17 cellular contexts compared by ENCODE assay signal in genomic region chr9:100555471-100555870, GRCh38. TPM values are rescaled to one million over a fixed set of nuclear protein-coding genes. Genes with fewer than 3 reads are reported as not detected.
DNase-seq lines count a peak whose midpoint lies in the region; ATAC-seq, FAIRE-seq and TF ChIP-seq lines count a peak whose summit lies in the region.
"Had no signal": no experiment of that assay in that cellular context is flagged by ENCODE, and none has a peak within 500 bp of the region (broad histone marks: within the 10 kb centered on the region; RNA-seq: fewer than 3 reads in every experiment).

No MANE protein-coding gene starts in this region.

- TF ChIP-seq CTCF in GM10266 (IDR thresholded peaks at IDR 0.05; ENCODE audit: control insufficient read depth, insufficient read depth, low read depth, missing control alignments) (no peak), esophagus muscularis mucosa (IDR thresholded peaks at IDR 0.05) (no peak)

- peak; percentile 91 for ATAC-seq in GM19351 (IDR thresholded peaks at IDR 0.05; ENCODE audit: unreplicated experiment)
- peak; percentile 77 for ATAC-seq in HG03442 (IDR thresholded peaks at IDR 0.05; ENCODE audit: unreplicated experiment)
- ATAC-seq: effector memory CD8-positive, alpha-beta T cell had no signal

- no peak for TF ChIP-seq EP300 in esophagus muscularis mucosa (IDR thresholded peaks at IDR 0.05)

- 100% methylated on average over 1 of the region's 1 CpG for WGBS in esophagus muscularis mucosa

- TF ChIP-seq POLR2A in H54 (IDR thresholded peaks at IDR 0.05; ENCODE audit: low read depth, low read length) (no peak), esophagus muscularis mucosa (IDR thresholded peaks at IDR 0.05; ENCODE audit: low read depth) (no peak)

- H3K4me3 ChIP-seq in esophagus muscularis mucosa: no peak overlapping the region
- H3K4me3 ChIP-seq: stomach had no signal

- H3K36me3 ChIP-seq in esophagus muscularis mucosa: peaks cover 0 to 4% (median 0%) of the 10 kb centered on the region in 4 donors
- H3K36me3 ChIP-seq: brain microvascular endothelial cell had no signal

- no peaks in the 10 kb centered on the region for H3K27me3 ChIP-seq in esophagus muscularis mucosa
- H3K27me3 ChIP-seq: brain microvascular endothelial cell, stomach had no signal

- H3K4me1 ChIP-seq in esophagus muscularis mucosa: no peaks in the 10 kb centered on the region
- H3K4me1 ChIP-seq: stomach had no signal

- DNase-seq in GM10266 (ENCODE audit: extremely low spot score): peak; percentile 11
- no peak for DNase-seq in H54 (ENCODE audit: insufficient read length, low spot score)
- DNase-seq in dedifferentiated amniotic fluid mesenchymal stem cell (ENCODE audit: extremely low spot score): no peak
- DNase-seq in esophagus muscularis mucosa (ENCODE audit: extremely low spot score): no peak
- DNase-seq in hepatic stellate cell (ENCODE audit: low spot score): no peak
- no peak for DNase-seq in RPMI8226
- DNase-seq: activated naive CD4-positive, alpha-beta T cell; effector memory CD8-positive, alpha-beta T cell; NCI-H1436; NCI-H226; SIG-M5; stimulated activated CD4-positive, alpha-beta T cell treated with anti-CD3 and anti-CD28 coated beads, Interleukin-12 subunit alpha, Interleukin-12 subunit beta, amount 100 ng/mL, for 4 hours; stomach had no signal

- H3K9me3 ChIP-seq in esophagus muscularis mucosa: no peaks in the 10 kb centered on the region
- H3K9me3 ChIP-seq: stomach had no signal

- intact Hi-C loops in esophagus muscularis mucosa (cut with DNase I): no loop called here

- H3K27ac ChIP-seq in esophagus muscularis mucosa (replicated peaks in 1 of 4): no peak overlapping the region
- H3K27ac ChIP-seq: 22Rv1, brain microvascular endothelial cell, stomach had no signal

- peak; percentile 23 for FAIRE-seq in H54 (lab: Jason Lieb, UNC)

RNA-seq across cellular contexts. Expression of gene CAVIN4, which starts 22.4 kb away (rescaled TPM):
- total RNA-seq in esophagus muscularis mucosa: 1 to 10 TPM in 2 of 4 donors, under 1 TPM in 2; 0.33 to 1.5 (median 0.95) TPM
